Comparison of ENCODE assay signal across 1 cellular context in the genomic region with DNA sequence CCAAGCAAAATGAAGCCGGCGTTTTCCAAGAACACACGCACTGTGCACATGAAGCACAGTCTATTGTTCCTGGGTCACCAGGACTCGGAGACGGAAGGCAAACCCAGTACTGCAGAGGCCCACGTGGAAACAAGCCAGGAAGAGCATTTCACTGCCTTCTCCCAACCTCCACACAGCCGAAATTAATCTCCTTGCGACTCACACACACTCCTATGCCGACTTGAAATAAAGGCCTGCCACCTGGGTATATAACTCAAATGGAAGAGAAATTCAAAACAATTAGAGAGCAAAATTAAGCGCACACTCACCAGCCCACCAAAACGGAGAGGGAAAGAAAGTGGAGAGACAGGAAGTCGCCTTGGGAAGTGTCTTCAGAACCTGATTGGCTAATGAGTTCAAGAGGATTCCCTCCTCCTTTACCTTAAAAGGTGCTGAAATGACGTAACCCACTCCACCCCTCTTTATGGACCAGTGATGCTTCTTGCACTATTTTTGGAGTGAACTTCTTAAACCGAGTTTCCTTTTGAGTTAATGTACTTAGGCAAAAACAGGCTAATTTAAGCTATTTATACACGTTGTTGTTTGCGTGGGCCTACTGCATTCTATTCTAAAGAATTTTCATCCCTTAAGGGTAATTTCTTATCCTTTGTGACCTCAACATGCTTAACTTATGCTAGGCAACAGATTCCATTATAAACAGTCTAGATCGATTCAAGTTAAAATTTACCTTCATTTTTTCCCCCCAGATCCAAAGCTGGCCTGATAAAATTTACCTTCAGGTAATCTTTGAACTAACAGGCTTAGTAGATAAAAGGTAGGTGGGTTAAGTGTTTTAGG.
TF ChIP-seq lines count a peak whose summit lies in the region.

A gene with protein sequence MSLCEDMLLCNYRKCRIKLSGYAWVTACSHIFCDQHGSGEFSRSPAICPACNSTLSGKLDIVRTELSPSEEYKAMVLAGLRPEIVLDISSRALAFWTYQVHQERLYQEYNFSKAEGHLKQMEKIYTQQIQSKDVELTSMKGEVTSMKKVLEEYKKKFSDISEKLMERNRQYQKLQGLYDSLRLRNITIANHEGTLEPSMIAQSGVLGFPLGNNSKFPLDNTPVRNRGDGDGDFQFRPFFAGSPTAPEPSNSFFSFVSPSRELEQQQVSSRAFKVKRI (minus strand): TSS at position 334 of the 837 bp plus-strand sequence. CDS start 16,756 bp downstream, outside the sequence.

TF ChIP-seq in HEK293, 187 proteins besides CTCF, POLR2A, EP300 and RAD21 (continued from another document and continues in another):
- TF ChIP-seq, protein P1, sequence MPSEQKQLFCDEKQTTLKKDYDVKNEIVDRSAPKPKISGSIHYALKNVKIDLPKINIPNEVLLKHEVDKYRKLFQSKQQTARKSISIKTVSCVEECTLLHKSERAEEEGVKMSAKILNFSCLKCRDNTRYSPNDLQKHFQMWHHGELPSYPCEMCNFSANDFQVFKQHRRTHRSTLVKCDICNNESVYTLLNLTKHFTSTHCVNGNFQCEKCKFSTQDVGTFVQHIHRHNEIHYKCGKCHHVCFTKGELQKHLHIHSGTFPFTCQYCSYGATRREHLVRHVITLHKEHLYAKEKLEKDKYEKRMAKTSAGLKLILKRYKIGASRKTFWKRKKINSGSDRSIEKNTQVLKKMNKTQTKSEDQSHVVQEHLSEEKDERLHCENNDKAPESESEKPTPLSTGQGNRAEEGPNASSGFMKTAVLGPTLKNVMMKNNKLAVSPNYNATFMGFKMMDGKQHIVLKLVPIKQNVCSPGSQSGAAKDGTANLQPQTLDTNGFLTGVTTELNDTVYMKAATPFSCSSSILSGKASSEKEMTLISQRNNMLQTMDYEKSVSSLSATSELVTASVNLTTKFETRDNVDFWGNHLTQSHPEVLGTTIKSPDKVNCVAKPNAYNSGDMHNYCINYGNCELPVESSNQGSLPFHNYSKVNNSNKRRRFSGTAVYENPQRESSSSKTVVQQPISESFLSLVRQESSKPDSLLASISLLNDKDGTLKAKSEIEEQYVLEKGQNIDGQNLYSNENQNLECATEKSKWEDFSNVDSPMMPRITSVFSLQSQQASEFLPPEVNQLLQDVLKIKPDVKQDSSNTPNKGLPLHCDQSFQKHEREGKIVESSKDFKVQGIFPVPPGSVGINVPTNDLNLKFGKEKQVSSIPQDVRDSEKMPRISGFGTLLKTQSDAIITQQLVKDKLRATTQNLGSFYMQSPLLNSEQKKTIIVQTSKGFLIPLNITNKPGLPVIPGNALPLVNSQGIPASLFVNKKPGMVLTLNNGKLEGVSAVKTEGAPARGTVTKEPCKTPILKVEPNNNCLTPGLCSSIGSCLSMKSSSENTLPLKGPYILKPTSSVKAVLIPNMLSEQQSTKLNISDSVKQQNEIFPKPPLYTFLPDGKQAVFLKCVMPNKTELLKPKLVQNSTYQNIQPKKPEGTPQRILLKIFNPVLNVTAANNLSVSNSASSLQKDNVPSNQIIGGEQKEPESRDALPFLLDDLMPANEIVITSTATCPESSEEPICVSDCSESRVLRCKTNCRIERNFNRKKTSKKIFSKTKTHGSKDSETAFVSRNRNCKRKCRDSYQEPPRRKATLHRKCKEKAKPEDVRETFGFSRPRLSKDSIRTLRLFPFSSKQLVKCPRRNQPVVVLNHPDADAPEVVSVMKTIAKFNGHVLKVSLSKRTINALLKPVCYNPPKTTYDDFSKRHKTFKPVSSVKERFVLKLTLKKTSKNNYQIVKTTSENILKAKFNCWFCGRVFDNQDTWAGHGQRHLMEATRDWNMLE (tag by site-specific recombination; conservative IDR thresholded peaks at IDR 0.05; ENCODE audit: low read depth) = peak; percentile 37; the same call in 1 of the 2 replicates
- TF ChIP-seq, protein P2, sequence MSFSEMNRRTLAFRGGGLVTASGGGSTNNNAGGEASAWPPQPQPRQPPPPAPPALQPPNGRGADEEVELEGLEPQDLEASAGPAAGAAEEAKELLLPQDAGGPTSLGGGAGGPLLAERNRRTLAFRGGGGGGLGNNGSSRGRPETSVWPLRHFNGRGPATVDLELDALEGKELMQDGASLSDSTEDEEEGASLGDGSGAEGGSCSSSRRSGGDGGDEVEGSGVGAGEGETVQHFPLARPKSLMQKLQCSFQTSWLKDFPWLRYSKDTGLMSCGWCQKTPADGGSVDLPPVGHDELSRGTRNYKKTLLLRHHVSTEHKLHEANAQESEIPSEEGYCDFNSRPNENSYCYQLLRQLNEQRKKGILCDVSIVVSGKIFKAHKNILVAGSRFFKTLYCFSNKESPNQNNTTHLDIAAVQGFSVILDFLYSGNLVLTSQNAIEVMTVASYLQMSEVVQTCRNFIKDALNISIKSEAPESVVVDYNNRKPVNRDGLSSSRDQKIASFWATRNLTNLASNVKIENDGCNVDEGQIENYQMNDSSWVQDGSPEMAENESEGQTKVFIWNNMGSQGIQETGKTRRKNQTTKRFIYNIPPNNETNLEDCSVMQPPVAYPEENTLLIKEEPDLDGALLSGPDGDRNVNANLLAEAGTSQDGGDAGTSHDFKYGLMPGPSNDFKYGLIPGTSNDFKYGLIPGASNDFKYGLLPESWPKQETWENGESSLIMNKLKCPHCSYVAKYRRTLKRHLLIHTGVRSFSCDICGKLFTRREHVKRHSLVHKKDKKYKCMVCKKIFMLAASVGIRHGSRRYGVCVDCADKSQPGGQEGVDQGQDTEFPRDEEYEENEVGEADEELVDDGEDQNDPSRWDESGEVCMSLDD (tag by site-specific recombination; IDR thresholded peaks at IDR 0.05) = no peak
- TF ChIP-seq, protein P3, sequence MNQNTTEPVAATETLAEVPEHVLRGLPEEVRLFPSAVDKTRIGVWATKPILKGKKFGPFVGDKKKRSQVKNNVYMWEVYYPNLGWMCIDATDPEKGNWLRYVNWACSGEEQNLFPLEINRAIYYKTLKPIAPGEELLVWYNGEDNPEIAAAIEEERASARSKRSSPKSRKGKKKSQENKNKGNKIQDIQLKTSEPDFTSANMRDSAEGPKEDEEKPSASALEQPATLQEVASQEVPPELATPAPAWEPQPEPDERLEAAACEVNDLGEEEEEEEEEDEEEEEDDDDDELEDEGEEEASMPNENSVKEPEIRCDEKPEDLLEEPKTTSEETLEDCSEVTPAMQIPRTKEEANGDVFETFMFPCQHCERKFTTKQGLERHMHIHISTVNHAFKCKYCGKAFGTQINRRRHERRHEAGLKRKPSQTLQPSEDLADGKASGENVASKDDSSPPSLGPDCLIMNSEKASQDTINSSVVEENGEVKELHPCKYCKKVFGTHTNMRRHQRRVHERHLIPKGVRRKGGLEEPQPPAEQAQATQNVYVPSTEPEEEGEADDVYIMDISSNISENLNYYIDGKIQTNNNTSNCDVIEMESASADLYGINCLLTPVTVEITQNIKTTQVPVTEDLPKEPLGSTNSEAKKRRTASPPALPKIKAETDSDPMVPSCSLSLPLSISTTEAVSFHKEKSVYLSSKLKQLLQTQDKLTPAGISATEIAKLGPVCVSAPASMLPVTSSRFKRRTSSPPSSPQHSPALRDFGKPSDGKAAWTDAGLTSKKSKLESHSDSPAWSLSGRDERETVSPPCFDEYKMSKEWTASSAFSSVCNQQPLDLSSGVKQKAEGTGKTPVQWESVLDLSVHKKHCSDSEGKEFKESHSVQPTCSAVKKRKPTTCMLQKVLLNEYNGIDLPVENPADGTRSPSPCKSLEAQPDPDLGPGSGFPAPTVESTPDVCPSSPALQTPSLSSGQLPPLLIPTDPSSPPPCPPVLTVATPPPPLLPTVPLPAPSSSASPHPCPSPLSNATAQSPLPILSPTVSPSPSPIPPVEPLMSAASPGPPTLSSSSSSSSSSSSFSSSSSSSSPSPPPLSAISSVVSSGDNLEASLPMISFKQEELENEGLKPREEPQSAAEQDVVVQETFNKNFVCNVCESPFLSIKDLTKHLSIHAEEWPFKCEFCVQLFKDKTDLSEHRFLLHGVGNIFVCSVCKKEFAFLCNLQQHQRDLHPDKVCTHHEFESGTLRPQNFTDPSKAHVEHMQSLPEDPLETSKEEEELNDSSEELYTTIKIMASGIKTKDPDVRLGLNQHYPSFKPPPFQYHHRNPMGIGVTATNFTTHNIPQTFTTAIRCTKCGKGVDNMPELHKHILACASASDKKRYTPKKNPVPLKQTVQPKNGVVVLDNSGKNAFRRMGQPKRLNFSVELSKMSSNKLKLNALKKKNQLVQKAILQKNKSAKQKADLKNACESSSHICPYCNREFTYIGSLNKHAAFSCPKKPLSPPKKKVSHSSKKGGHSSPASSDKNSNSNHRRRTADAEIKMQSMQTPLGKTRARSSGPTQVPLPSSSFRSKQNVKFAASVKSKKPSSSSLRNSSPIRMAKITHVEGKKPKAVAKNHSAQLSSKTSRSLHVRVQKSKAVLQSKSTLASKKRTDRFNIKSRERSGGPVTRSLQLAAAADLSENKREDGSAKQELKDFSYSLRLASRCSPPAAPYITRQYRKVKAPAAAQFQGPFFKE (tag by site-specific recombination; IDR thresholded peaks at IDR 0.05; ENCODE audit: borderline replicate concordance) = no peak
- TF ChIP-seq ZBTB8A (tag by site-specific recombination; IDR thresholded peaks at IDR 0.05) = peak; percentile 52
- no peak for TF ChIP-seq ZNF785 (tag by site-specific recombination; IDR thresholded peaks at IDR 0.05)
- TF ChIP-seq ZNF324 (tag by site-specific recombination; IDR thresholded peaks at IDR 0.05) = peak; percentile 40; the same call in 1 of the 2 replicates
- TF ChIP-seq, protein P4, sequence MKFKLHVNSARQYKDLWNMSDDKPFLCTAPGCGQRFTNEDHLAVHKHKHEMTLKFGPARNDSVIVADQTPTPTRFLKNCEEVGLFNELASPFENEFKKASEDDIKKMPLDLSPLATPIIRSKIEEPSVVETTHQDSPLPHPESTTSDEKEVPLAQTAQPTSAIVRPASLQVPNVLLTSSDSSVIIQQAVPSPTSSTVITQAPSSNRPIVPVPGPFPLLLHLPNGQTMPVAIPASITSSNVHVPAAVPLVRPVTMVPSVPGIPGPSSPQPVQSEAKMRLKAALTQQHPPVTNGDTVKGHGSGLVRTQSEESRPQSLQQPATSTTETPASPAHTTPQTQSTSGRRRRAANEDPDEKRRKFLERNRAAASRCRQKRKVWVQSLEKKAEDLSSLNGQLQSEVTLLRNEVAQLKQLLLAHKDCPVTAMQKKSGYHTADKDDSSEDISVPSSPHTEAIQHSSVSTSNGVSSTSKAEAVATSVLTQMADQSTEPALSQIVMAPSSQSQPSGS (tag by site-specific recombination; IDR thresholded peaks at IDR 0.05; ENCODE audit: low read depth) = peak; percentile 99
- no peak for TF ChIP-seq ZNF311 (tag by site-specific recombination; IDR thresholded peaks at IDR 0.05; ENCODE audit: borderline replicate concordance)
- TF ChIP-seq, protein P5, sequence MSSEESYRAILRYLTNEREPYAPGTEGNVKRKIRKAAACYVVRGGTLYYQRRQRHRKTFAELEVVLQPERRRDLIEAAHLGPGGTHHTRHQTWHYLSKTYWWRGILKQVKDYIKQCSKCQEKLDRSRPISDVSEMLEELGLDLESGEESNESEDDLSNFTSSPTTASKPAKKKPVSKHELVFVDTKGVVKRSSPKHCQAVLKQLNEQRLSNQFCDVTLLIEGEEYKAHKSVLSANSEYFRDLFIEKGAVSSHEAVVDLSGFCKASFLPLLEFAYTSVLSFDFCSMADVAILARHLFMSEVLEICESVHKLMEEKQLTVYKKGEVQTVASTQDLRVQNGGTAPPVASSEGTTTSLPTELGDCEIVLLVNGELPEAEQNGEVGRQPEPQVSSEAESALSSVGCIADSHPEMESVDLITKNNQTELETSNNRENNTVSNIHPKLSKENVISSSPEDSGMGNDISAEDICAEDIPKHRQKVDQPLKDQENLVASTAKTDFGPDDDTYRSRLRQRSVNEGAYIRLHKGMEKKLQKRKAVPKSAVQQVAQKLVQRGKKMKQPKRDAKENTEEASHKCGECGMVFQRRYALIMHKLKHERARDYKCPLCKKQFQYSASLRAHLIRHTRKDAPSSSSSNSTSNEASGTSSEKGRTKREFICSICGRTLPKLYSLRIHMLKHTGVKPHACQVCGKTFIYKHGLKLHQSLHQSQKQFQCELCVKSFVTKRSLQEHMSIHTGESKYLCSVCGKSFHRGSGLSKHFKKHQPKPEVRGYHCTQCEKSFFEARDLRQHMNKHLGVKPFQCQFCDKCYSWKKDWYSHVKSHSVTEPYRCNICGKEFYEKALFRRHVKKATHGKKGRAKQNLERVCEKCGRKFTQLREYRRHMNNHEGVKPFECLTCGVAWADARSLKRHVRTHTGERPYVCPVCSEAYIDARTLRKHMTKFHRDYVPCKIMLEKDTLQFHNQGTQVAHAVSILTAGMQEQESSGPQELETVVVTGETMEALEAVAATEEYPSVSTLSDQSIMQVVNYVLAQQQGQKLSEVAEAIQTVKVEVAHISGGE (tag by site-specific recombination; conservative IDR thresholded peaks at IDR 0.05; ENCODE audit: low read depth) = peak; percentile 88
- TF ChIP-seq ZIC2 (tag by site-specific recombination; IDR thresholded peaks at IDR 0.05) = no peak
- TF ChIP-seq, protein P6, sequence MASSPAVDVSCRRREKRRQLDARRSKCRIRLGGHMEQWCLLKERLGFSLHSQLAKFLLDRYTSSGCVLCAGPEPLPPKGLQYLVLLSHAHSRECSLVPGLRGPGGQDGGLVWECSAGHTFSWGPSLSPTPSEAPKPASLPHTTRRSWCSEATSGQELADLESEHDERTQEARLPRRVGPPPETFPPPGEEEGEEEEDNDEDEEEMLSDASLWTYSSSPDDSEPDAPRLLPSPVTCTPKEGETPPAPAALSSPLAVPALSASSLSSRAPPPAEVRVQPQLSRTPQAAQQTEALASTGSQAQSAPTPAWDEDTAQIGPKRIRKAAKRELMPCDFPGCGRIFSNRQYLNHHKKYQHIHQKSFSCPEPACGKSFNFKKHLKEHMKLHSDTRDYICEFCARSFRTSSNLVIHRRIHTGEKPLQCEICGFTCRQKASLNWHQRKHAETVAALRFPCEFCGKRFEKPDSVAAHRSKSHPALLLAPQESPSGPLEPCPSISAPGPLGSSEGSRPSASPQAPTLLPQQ (tag by site-specific recombination; IDR thresholded peaks at IDR 0.05) = peak; percentile 40; the same call in 1 of the 2 replicates
- no peak for TF ChIP-seq ZNF677 (tag by site-specific recombination; IDR thresholded peaks at IDR 0.05)
- no peak for TF ChIP-seq ZFP37 (tag by site-specific recombination; IDR thresholded peaks at IDR 0.05)
- TF ChIP-seq ZNF16 (tag by site-specific recombination; IDR thresholded peaks at IDR 0.05; ENCODE audit: low read depth) = no peak
- no peak for TF ChIP-seq ZNF394 (tag by site-specific recombination; IDR thresholded peaks at IDR 0.05; ENCODE audit: borderline replicate concordance)
- TF ChIP-seq GLIS2 (tag by site-specific recombination; IDR thresholded peaks at IDR 0.05) = no peak
- TF ChIP-seq SCRT2 (tag by site-specific recombination; IDR thresholded peaks at IDR 0.05) = no peak
- TF ChIP-seq, protein P7, sequence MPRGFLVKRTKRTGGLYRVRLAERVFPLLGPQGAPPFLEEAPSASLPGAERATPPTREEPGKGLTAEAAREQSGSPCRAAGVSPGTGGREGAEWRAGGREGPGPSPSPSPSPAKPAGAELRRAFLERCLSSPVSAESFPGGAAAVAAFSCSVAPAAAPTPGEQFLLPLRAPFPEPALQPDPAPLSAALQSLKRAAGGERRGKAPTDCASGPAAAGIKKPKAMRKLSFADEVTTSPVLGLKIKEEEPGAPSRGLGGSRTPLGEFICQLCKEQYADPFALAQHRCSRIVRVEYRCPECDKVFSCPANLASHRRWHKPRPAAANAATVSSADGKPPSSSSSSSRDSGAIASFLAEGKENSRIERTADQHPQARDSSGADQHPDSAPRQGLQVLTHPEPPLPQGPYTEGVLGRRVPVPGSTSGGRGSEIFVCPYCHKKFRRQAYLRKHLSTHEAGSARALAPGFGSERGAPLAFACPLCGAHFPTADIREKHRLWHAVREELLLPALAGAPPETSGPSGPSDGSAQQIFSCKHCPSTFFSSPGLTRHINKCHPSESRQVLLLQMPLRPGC (tag by site-specific recombination; IDR thresholded peaks at IDR 0.05) = peak; percentile 29; the same call in 1 of the 2 replicates
